ENCODE assay signal across 18 cellular contexts in the genomic region with DNA sequence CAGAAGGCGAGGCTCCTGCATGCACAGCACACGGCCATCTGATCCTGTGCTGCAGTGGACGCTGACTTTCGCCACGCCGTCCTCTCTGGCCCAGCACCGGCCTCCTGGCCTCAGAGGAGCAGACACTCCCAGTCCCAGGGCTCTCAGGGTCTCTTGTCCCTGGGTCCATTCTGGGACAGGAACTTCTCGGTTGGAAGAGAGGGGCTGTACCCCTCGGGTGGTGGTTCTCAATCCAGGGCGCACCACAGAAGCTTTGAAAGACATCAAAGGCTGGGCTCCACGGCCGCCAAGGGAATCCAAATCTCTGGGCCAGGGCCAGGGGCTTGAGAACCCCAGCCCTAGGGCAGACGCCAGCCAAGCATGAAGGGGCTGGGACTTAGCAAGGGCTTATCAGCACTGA. TPM values are rescaled to one million over a fixed set of nuclear protein-coding genes. Genes with fewer than 3 reads are reported as not detected.
DNase-seq lines count a peak whose midpoint lies in the region; TF ChIP-seq lines count a peak whose summit lies in the region.
"Had no signal": no experiment of that assay in that cellular context is flagged by ENCODE, and none has a peak within 500 bp of the region (broad histone marks: within the 10 kb centered on the region; RNA-seq: fewer than 3 reads in every experiment).

No MANE protein-coding gene starts in this region.

- H3K4me3 ChIP-seq in brain microvascular endothelial cell (ENCODE audit: low read depth, low read length), result no peak overlapping the region
- H3K4me3 ChIP-seq: BLaER1 treated with 17β-estradiol and CSF1 and Interleukin-3, amounts not matched to agents 10 nM and 100 nM; GM23248; K562; SJSA1 had no signal

- no peak for DNase-seq in activated naive CD4-positive, alpha-beta T cell treated with Interleukin-2 at 50 U/mL for 16 hours
- DNase-seq in mesenteric fat pad (ENCODE audit: low spot score) (peak; percentile 72), type B pancreatic cell (ENCODE audit: extremely low spot score, unreplicated experiment) (no peak), NOMO-1 treated with DMSO at 0.1 percent for 48 hours (lab: John Stamatoyannopoulos, UW; ENCODE audit: unreplicated experiment) (no peak), brain microvascular endothelial cell (no peak), OCI-M2 (lab: John Stamatoyannopoulos, UW; ENCODE audit: unreplicated experiment) (no peak)
- DNase-seq: GM23248; MV-4-11; NCI-H1417; NCI-H187 treated with DMSO at 0.1 percent for 48 hours; NCI-H446 treated with DMSO at 0.1 percent for 48 hours; NK-92 treated with Interleukin-12 subunit alpha and Interleukin-12 subunit beta, amount 100 ng/mL, for 24 hours had no signal

- TF ChIP-seq CTCF in VCaP (conservative IDR thresholded peaks at IDR 0.05) (no peak), type B pancreatic cell (conservative IDR thresholded peaks at IDR 0.05) (no peak), brain microvascular endothelial cell (IDR thresholded peaks at IDR 0.05; ENCODE audit: low read depth, low read length, missing control alignments) (no peak)

- H3K4me3 Mint-ChIP-seq in activated naive CD4-positive, alpha-beta T cell treated with anti-CD3 and anti-CD28 coated beads, Interleukin-2, amount 50 U/mL, for 24 hours, result no peak overlapping the region
- peak overlapping the region; percentile 12 for H3K4me3 Mint-ChIP-seq in type B pancreatic cell

- H3K4me1 Mint-ChIP-seq in activated naive CD4-positive, alpha-beta T cell treated with anti-CD3 and anti-CD28 coated beads, Interleukin-2, amount 50 U/mL, for 24 hours, result peaks cover 33% of the 10 kb centered on the region
- peaks cover 11% of the 10 kb centered on the region for H3K4me1 Mint-ChIP-seq in type B pancreatic cell (ENCODE audit: unreplicated experiment)

- H3K27ac Mint-ChIP-seq in activated naive CD4-positive, alpha-beta T cell treated with anti-CD3 and anti-CD28 coated beads, Interleukin-2, amount 50 U/mL, for 24 hours, result peak overlapping the region; percentile 86
- H3K27ac Mint-ChIP-seq in type B pancreatic cell, result peak overlapping the region; percentile 80

- no peaks in the 10 kb centered on the region for H3K27me3 Mint-ChIP-seq in activated naive CD4-positive, alpha-beta T cell treated with anti-CD3 and anti-CD28 coated beads, Interleukin-2, amount 50 U/mL, for 24 hours
- H3K27me3 Mint-ChIP-seq in type B pancreatic cell, result no peaks in the 10 kb centered on the region

- no peaks in the 10 kb centered on the region for H3K9me3 Mint-ChIP-seq in activated naive CD4-positive, alpha-beta T cell treated with anti-CD3 and anti-CD28 coated beads, Interleukin-2, amount 50 U/mL, for 24 hours
- no peaks in the 10 kb centered on the region for H3K9me3 Mint-ChIP-seq in type B pancreatic cell

- in situ Hi-C loops in brain microvascular endothelial cell (cut with HindIII; ENCODE audit: low pct_ligation_motif_present, low sequenced_read_pairs), result no loop called here

- H3K36me3 Mint-ChIP-seq in activated naive CD4-positive, alpha-beta T cell treated with anti-CD3 and anti-CD28 coated beads, Interleukin-2, amount 50 U/mL, for 24 hours, result peaks cover 3% of the 10 kb centered on the region
- H3K36me3 Mint-ChIP-seq in type B pancreatic cell, result peaks cover 4% of the 10 kb centered on the region

- H3K27me3 ChIP-seq in brain microvascular endothelial cell (replicated peaks), result no peaks in the 10 kb centered on the region
- H3K27me3 ChIP-seq: BLaER1 treated with 17β-estradiol and CSF1 and Interleukin-3, amounts not matched to agents 10 nM and 100 nM; SJSA1 had no signal

- peak overlapping the region; percentile 92; the same call in 1 of the 2 replicates for H3K27ac ChIP-seq in VCaP
- H3K27ac ChIP-seq in brain microvascular endothelial cell, result no peak overlapping the region
- H3K27ac ChIP-seq: BLaER1 treated with 17β-estradiol and CSF1 and Interleukin-3, amounts not matched to agents 10 nM and 100 nM; GM23248; HL-60; SJSA1 had no signal

- H3K36me3 ChIP-seq in brain microvascular endothelial cell (replicated peaks), result no peaks in the 10 kb centered on the region

RNA-seq across cellular contexts. Expression of a gene that starts 1.6 kb away (rescaled TPM):
- total RNA-seq in mesenteric fat pad (22.4 TPM), type B pancreatic cell (ENCODE audit: low replicate concordance) (6.1 and 14.9 TPM in 2 replicates)

RNA-seq across cellular contexts. Expression of a gene that starts 30.1 kb away (rescaled TPM):
- total RNA-seq in mesenteric fat pad, result 56.2 TPM
- 60.5 and 72.4 TPM in 2 replicates for total RNA-seq in type B pancreatic cell (ENCODE audit: low replicate concordance)
